In the genomic region with DNA sequence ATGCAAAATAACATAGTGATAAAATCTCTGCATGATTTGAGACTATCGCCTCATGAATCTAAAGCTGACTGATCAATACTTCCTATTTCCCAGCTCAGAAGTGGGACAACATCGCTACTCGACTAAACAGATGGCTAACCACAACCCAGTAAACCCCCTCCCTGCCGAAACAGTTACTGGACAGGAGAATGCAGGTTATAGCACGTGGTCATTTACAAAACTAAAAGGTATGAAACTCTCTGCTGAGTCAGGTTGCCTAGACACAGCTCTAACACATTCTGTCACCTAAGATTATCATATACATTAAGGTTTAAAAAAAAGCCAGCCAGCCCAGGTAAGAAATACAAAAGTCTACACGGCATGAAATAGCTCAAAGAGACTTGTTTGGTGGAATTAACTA, we compare ENCODE assay signal across 16 cellular contexts.
DNase-seq lines count a peak whose midpoint lies in the region; ATAC-seq and TF ChIP-seq lines count a peak whose summit lies in the region.
"Had no signal": no experiment of that assay in that cellular context is flagged by ENCODE, and none has a peak within 500 bp of the region (broad histone marks: within the 10 kb centered on the region; RNA-seq: fewer than 3 reads in every experiment).

No MANE protein-coding gene starts in this region.

- no peak overlapping the region for H3K4me3 Mint-ChIP-seq in brain
- H3K4me3 Mint-ChIP-seq: activated CD8-positive, alpha-beta T cell treated with anti-CD3 and anti-CD28 coated beads, Interleukin-2, amount 10 ng/mL, durations not matched to agents 7 days and 5 days; T-helper 2 cell treated with Interferon-gamma antibody and Interleukin-4, amounts not matched to agents 5 μg/mL and 100 μg/mL, for 36 hours had no signal

- DNase-seq in kidney tubule cell (ENCODE audit: low spot score) (peak; percentile 87), suprapubic skin (ENCODE audit: low spot score in 2 of 2) (peak; percentile 4 to 27), pons (ENCODE audit: low spot score) (no peak), colonic mucosa (no peak)
- no peak for DNase-seq in central memory CD4-positive, alpha-beta T cell
- DNase-seq: activated CD4-positive, CD25-positive, alpha-beta regulatory T cell; activated CD8-positive, alpha-beta T cell treated with anti-CD3 and anti-CD28 coated beads, Interleukin-2, amount 10 ng/mL, durations not matched to agents 7 days and 5 days; activated T-cell treated with anti-CD3 and anti-CD28 coated beads, Interleukin-2, amount 50 U/mL, for 48 hours; NCI-H1417 treated with DMSO at 0.1 percent for 48 hours; NCI-H524 treated with DMSO at 0.1 percent for 48 hours; SHP77 treated with DMSO at 0.1 percent for 48 hours; stimulated activated naive CD4-positive, alpha-beta T cell treated with Interleukin-2 at 50 U/mL for 16 hours had no signal

- H3K36me3 Mint-ChIP-seq in brain: peaks cover 15% of the 10 kb centered on the region

- ATAC-seq in HG03025 (IDR thresholded peaks at IDR 0.05; ENCODE audit: low FRiP score, unreplicated experiment): peak; percentile 73
- ATAC-seq: activated CD8-positive, alpha-beta T cell treated with anti-CD3 and anti-CD28 coated beads, Interleukin-2, amount 10 ng/mL, durations not matched to agents 7 days and 5 days; right cardiac atrium had no signal

- TF ChIP-seq POLR2A in suprapubic skin (IDR thresholded peaks at IDR 0.05): no peak

- H3K4me1 ChIP-seq in suprapubic skin (peaks cover 29% of the 10 kb centered on the region), colonic mucosa (peaks cover 5% of the 10 kb centered on the region)

- intact Hi-C loops in colonic mucosa (cut with DNase I): no loop called here

- no peaks in the 10 kb centered on the region for H3K27me3 ChIP-seq in suprapubic skin
- H3K27me3 ChIP-seq in colonic mucosa: no peaks in the 10 kb centered on the region

- H3K27ac ChIP-seq in suprapubic skin (no peak overlapping the region), colonic mucosa (no peak overlapping the region)

- H3K9ac ChIP-seq in colonic mucosa (ENCODE audit: low read depth in 2 of 2, low read length in 2 of 2): no peak overlapping the region

- WGBS in suprapubic skin: 70% methylated on average over 6 of the region's 6 CpGs

- no peaks in the 10 kb centered on the region for H3K27me3 Mint-ChIP-seq in brain

- H3K36me3 ChIP-seq in suprapubic skin (no peaks in the 10 kb centered on the region), colonic mucosa (no peaks in the 10 kb centered on the region)

- peak overlapping the region in 4 of 5 experiments; percentile 17 to 75 (median 49) for H3K27ac Mint-ChIP-seq in brain
- H3K27ac Mint-ChIP-seq: activated CD8-positive, alpha-beta T cell treated with anti-CD3 and anti-CD28 coated beads, Interleukin-2, amount 10 ng/mL, durations not matched to agents 7 days and 5 days; T-helper 2 cell treated with Interferon-gamma antibody and Interleukin-4, amounts not matched to agents 5 μg/mL and 100 μg/mL, for 36 hours had no signal

- H3K9me3 Mint-ChIP-seq in brain: no peaks in the 10 kb centered on the region
- H3K9me3 Mint-ChIP-seq: T-helper 2 cell treated with Interferon-gamma antibody and Interleukin-4, amounts not matched to agents 5 μg/mL and 100 μg/mL, for 36 hours had no signal

- no peak for TF ChIP-seq CTCF in brain (conservative IDR thresholded peaks at IDR 0.05)
- no peak for TF ChIP-seq CTCF in suprapubic skin (IDR thresholded peaks at IDR 0.05)
- TF ChIP-seq CTCF in colonic mucosa (IDR thresholded peaks at IDR 0.05): no peak

- peaks cover 96% of the 10 kb centered on the region for H3K4me1 Mint-ChIP-seq in brain

- no peak overlapping the region for H3K4me3 ChIP-seq in suprapubic skin
- H3K4me3 ChIP-seq in colonic mucosa: no peak overlapping the region

- H3K9me3 ChIP-seq in suprapubic skin (no peaks in the 10 kb centered on the region), colonic mucosa (no peaks in the 10 kb centered on the region)

- TF ChIP-seq EP300 in suprapubic skin (IDR thresholded peaks at IDR 0.05): no peak

Comparison
In these comparisons a context has a peak if more than half of its experiments do, and no peak if none do; other contexts are left out.
1. DNase-seq: peak in kidney tubule cell (single experiment) and suprapubic skin (2 of 2); none in central memory CD4-positive, alpha-beta T cell (single experiment), pons (single experiment) and colonic mucosa (single experiment).